Comparison of ENCODE assay signal across 1 cellular context in the genomic region with DNA sequence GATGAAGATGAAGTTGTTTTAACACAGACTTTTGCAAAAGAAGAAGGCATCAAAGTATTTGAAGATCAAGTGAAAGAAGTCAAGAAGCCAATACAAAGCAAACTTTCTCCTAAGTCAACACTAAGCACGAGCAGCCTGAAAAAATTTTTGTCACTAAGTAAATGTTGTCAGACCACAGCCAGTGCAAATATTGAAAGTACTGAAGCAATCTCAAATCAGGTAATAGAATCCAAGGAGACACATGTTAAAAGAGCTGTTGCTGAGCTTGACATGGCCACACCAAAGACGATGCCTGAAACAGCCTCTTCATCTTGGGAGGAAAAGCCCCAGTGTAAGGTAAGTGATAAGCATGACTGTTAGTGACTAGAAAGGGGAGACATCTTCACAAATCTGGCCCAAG.
TF ChIP-seq lines count a peak whose summit lies in the region.

No MANE protein-coding gene starts in this region.

TF ChIP-seq in HepG2, 621 proteins besides CTCF, POLR2A, EP300 and RAD21 (continued from another document and continues in another):
- TF ChIP-seq, protein P1, sequence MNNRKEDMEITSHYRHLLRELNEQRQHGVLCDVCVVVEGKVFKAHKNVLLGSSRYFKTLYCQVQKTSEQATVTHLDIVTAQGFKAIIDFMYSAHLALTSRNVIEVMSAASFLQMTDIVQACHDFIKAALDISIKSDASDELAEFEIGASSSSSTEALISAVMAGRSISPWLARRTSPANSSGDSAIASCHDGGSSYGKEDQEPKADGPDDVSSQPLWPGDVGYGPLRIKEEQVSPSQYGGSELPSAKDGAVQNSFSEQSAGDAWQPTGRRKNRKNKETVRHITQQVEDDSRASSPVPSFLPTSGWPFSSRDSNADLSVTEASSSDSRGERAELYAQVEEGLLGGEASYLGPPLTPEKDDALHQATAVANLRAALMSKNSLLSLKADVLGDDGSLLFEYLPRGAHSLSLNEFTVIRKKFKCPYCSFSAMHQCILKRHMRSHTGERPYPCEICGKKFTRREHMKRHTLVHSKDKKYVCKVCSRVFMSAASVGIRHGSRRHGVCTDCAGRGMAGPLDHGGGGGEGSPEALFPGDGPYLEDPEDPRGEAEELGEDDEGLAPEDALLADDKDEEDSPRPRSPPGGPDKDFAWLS (CRISPR knock-in tag; IDR thresholded peaks at IDR 0.05; ENCODE audit: borderline replicate concordance) = no peak
- TF ChIP-seq, protein P2, sequence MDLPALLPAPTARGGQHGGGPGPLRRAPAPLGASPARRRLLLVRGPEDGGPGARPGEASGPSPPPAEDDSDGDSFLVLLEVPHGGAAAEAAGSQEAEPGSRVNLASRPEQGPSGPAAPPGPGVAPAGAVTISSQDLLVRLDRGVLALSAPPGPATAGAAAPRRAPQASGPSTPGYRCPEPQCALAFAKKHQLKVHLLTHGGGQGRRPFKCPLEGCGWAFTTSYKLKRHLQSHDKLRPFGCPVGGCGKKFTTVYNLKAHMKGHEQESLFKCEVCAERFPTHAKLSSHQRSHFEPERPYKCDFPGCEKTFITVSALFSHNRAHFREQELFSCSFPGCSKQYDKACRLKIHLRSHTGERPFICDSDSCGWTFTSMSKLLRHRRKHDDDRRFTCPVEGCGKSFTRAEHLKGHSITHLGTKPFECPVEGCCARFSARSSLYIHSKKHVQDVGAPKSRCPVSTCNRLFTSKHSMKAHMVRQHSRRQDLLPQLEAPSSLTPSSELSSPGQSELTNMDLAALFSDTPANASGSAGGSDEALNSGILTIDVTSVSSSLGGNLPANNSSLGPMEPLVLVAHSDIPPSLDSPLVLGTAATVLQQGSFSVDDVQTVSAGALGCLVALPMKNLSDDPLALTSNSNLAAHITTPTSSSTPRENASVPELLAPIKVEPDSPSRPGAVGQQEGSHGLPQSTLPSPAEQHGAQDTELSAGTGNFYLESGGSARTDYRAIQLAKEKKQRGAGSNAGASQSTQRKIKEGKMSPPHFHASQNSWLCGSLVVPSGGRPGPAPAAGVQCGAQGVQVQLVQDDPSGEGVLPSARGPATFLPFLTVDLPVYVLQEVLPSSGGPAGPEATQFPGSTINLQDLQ (CRISPR knock-in tag; IDR thresholded peaks at IDR 0.05) = no peak
- no peak for TF ChIP-seq MAFK (conservative IDR thresholded peaks at IDR 0.05 in 1 of 2, IDR thresholded peaks at IDR 0.05 in 1 of 2; ENCODE audit: low read length in 2 of 2)
- TF ChIP-seq, protein P3, sequence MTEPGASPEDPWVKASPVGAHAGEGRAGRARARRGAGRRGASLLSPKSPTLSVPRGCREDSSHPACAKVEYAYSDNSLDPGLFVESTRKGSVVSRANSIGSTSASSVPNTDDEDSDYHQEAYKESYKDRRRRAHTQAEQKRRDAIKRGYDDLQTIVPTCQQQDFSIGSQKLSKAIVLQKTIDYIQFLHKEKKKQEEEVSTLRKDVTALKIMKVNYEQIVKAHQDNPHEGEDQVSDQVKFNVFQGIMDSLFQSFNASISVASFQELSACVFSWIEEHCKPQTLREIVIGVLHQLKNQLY (CRISPR knock-in tag; IDR thresholded peaks at IDR 0.05) = peak; percentile 83
- TF ChIP-seq TOE1 (CRISPR knock-in tag; IDR thresholded peaks at IDR 0.05) = peak; percentile 83; the same call in 1 of the 2 replicates
- TF ChIP-seq XRCC5 (optimal IDR thresholded peaks at IDR 0.05; ENCODE audit: low read length) = no peak
- TF ChIP-seq NCOR1 (IDR thresholded peaks at IDR 0.05; ENCODE audit: borderline replicate concordance, low read length) = no peak; the same call in 1 of the 2 replicates
- TF ChIP-seq MED13 (CRISPR knock-in tag; IDR thresholded peaks at IDR 0.05) = no peak
- TF ChIP-seq, protein P4, sequence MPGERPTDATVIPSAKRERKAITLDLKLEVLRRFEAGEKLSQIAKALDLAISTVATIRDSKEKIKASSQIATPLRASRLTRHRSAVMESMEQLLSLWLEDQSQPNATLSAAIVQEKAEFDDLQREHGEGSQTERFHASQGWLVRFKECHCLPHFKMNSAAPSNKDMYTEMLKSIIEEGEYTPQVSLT (CRISPR knock-in tag; IDR thresholded peaks at IDR 0.05; ENCODE audit: borderline replicate concordance, low read depth) = no peak
- TF ChIP-seq, protein P5, sequence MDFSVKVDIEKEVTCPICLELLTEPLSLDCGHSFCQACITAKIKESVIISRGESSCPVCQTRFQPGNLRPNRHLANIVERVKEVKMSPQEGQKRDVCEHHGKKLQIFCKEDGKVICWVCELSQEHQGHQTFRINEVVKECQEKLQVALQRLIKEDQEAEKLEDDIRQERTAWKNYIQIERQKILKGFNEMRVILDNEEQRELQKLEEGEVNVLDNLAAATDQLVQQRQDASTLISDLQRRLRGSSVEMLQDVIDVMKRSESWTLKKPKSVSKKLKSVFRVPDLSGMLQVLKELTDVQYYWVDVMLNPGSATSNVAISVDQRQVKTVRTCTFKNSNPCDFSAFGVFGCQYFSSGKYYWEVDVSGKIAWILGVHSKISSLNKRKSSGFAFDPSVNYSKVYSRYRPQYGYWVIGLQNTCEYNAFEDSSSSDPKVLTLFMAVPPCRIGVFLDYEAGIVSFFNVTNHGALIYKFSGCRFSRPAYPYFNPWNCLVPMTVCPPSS (IDR thresholded peaks at IDR 0.05) = no peak
- no peak for TF ChIP-seq SNAI1 (CRISPR knock-in tag; IDR thresholded peaks at IDR 0.05; ENCODE audit: borderline replicate concordance)
- no peak for TF ChIP-seq NFE2L2 (IDR thresholded peaks at IDR 0.05; ENCODE audit: low read length)
- no peak for TF ChIP-seq POLR2AphosphoS2 (IDR thresholded peaks at IDR 0.05; ENCODE audit: low read depth, low read length)
- peak; percentile 94 for TF ChIP-seq GFI1 (CRISPR knock-in tag; IDR thresholded peaks at IDR 0.05; ENCODE audit: borderline replicate concordance)
- TF ChIP-seq, protein P6, sequence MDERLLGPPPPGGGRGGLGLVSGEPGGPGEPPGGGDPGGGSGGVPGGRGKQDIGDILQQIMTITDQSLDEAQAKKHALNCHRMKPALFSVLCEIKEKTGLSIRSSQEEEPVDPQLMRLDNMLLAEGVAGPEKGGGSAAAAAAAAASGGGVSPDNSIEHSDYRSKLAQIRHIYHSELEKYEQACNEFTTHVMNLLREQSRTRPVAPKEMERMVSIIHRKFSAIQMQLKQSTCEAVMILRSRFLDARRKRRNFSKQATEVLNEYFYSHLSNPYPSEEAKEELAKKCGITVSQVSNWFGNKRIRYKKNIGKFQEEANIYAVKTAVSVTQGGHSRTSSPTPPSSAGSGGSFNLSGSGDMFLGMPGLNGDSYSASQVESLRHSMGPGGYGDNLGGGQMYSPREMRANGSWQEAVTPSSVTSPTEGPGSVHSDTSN (CRISPR knock-in tag; IDR thresholded peaks at IDR 0.05) = no peak
- TF ChIP-seq, protein P7, sequence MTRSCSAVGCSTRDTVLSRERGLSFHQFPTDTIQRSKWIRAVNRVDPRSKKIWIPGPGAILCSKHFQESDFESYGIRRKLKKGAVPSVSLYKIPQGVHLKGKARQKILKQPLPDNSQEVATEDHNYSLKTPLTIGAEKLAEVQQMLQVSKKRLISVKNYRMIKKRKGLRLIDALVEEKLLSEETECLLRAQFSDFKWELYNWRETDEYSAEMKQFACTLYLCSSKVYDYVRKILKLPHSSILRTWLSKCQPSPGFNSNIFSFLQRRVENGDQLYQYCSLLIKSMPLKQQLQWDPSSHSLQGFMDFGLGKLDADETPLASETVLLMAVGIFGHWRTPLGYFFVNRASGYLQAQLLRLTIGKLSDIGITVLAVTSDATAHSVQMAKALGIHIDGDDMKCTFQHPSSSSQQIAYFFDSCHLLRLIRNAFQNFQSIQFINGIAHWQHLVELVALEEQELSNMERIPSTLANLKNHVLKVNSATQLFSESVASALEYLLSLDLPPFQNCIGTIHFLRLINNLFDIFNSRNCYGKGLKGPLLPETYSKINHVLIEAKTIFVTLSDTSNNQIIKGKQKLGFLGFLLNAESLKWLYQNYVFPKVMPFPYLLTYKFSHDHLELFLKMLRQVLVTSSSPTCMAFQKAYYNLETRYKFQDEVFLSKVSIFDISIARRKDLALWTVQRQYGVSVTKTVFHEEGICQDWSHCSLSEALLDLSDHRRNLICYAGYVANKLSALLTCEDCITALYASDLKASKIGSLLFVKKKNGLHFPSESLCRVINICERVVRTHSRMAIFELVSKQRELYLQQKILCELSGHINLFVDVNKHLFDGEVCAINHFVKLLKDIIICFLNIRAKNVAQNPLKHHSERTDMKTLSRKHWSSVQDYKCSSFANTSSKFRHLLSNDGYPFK (CRISPR knock-in tag; IDR thresholded peaks at IDR 0.05; ENCODE audit: borderline replicate concordance) = no peak
- TF ChIP-seq DMAP1 (CRISPR knock-in tag; IDR thresholded peaks at IDR 0.05) = no peak
- TF ChIP-seq SMC3 (IDR thresholded peaks at IDR 0.05; ENCODE audit: low read length) = no peak
- TF ChIP-seq ZNF253 (CRISPR knock-in tag; IDR thresholded peaks at IDR 0.05; ENCODE audit: borderline replicate concordance) = no peak
- TF ChIP-seq HMG20A (CRISPR knock-in tag; IDR thresholded peaks at IDR 0.05; ENCODE audit: borderline replicate concordance) = peak; percentile 98
- TF ChIP-seq ZNF720 (CRISPR knock-in tag; IDR thresholded peaks at IDR 0.05) = no peak
- peak; percentile 64; the same call in 1 of the 2 replicates for TF ChIP-seq ZNF12 (CRISPR knock-in tag; IDR thresholded peaks at IDR 0.05)
- TF ChIP-seq ARHGAP35 (CRISPR knock-in tag; IDR thresholded peaks at IDR 0.05; ENCODE audit: borderline replicate concordance) = no peak
- no peak for TF ChIP-seq KLF11 (CRISPR knock-in tag; IDR thresholded peaks at IDR 0.05)
- TF ChIP-seq SIN3A (IDR thresholded peaks at IDR 0.05; ENCODE audit: borderline replicate concordance, low read depth, low read length) = no peak
- TF ChIP-seq, protein P8, sequence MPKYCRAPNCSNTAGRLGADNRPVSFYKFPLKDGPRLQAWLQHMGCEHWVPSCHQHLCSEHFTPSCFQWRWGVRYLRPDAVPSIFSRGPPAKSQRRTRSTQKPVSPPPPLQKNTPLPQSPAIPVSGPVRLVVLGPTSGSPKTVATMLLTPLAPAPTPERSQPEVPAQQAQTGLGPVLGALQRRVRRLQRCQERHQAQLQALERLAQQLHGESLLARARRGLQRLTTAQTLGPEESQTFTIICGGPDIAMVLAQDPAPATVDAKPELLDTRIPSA (CRISPR knock-in tag; IDR thresholded peaks at IDR 0.05; ENCODE audit: borderline replicate concordance) = no peak
- TF ChIP-seq HNRNPK (IDR thresholded peaks at IDR 0.05; ENCODE audit: low read depth, low read length, poor library complexity, severe bottlenecking) = no peak
- TF ChIP-seq REPIN1 (CRISPR knock-in tag; IDR thresholded peaks at IDR 0.05; ENCODE audit: borderline replicate concordance, low read depth) = peak; percentile 88; the same call in 1 of the 2 replicates
- no peak for TF ChIP-seq ZNF790 (CRISPR knock-in tag; IDR thresholded peaks at IDR 0.05; ENCODE audit: borderline replicate concordance)
- no peak for TF ChIP-seq IRX3 (CRISPR knock-in tag; IDR thresholded peaks at IDR 0.05; ENCODE audit: borderline replicate concordance, low read depth)
- TF ChIP-seq ZNF33A (CRISPR knock-in tag; IDR thresholded peaks at IDR 0.05; ENCODE audit: borderline replicate concordance) = no peak
- no peak for TF ChIP-seq GATA4 (IDR thresholded peaks at IDR 0.05; ENCODE audit: borderline replicate concordance, low read depth)
- TF ChIP-seq, protein P9, sequence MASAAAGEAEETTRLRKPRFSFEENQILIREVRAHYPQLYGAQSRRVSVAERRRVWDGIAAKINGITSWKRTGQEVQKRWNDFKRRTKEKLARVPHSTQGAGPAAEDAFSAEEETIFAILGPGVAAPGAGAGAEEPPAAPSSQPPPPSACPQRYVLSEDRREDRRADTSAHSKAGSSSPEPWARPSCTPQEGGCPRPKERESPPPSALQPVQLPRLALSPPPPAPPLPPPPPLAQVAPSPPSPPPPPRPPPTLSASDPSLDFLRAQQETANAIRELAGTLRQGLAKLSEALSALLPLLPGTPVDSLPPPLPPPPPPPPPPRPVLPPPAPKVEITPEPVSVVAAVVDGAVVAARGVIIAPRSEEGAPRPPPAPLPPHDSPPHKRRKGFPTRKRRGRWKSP (CRISPR knock-in tag; IDR thresholded peaks at IDR 0.05) = no peak; the same call in 1 of the 2 replicates
- TF ChIP-seq, protein P10, sequence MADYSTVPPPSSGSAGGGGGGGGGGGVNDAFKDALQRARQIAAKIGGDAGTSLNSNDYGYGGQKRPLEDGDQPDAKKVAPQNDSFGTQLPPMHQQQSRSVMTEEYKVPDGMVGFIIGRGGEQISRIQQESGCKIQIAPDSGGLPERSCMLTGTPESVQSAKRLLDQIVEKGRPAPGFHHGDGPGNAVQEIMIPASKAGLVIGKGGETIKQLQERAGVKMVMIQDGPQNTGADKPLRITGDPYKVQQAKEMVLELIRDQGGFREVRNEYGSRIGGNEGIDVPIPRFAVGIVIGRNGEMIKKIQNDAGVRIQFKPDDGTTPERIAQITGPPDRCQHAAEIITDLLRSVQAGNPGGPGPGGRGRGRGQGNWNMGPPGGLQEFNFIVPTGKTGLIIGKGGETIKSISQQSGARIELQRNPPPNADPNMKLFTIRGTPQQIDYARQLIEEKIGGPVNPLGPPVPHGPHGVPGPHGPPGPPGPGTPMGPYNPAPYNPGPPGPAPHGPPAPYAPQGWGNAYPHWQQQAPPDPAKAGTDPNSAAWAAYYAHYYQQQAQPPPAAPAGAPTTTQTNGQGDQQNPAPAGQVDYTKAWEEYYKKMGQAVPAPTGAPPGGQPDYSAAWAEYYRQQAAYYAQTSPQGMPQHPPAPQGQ (CRISPR knock-in tag; IDR thresholded peaks at IDR 0.05; ENCODE audit: borderline replicate concordance) = no peak
- TF ChIP-seq, protein P11, sequence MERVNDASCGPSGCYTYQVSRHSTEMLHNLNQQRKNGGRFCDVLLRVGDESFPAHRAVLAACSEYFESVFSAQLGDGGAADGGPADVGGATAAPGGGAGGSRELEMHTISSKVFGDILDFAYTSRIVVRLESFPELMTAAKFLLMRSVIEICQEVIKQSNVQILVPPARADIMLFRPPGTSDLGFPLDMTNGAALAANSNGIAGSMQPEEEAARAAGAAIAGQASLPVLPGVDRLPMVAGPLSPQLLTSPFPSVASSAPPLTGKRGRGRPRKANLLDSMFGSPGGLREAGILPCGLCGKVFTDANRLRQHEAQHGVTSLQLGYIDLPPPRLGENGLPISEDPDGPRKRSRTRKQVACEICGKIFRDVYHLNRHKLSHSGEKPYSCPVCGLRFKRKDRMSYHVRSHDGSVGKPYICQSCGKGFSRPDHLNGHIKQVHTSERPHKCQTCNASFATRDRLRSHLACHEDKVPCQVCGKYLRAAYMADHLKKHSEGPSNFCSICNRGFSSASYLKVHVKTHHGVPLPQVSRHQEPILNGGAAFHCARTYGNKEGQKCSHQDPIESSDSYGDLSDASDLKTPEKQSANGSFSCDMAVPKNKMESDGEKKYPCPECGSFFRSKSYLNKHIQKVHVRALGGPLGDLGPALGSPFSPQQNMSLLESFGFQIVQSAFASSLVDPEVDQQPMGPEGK (CRISPR knock-in tag; IDR thresholded peaks at IDR 0.05) = 0 out of 2 replicates have a peak, but pooled peaks have one; percentile 31
- no peak for TF ChIP-seq ZNF343 (CRISPR knock-in tag; IDR thresholded peaks at IDR 0.05)
- TF ChIP-seq SMAD1 (CRISPR knock-in tag; IDR thresholded peaks at IDR 0.05; ENCODE audit: borderline replicate concordance, low read depth) = no peak
- no peak for TF ChIP-seq PAX8 (CRISPR knock-in tag; IDR thresholded peaks at IDR 0.05; ENCODE audit: borderline replicate concordance)
- TF ChIP-seq ZNF143 (CRISPR knock-in tag; IDR thresholded peaks at IDR 0.05) = no peak
- no peak for TF ChIP-seq KDM5A (IDR thresholded peaks at IDR 0.05; ENCODE audit: borderline replicate concordance, low read length)
